In genomic region chr18:77133051-77133919, GRCh38 we compare ENCODE assay signal across 8 cellular contexts. TPM values are rescaled to one million over a fixed set of nuclear protein-coding genes. Genes with fewer than 3 reads are reported as not detected.
A peak's percentile ranks its signal among the peaks of the same experiment; 100 is the strongest.
DNase-seq lines count a peak whose midpoint lies in the region; ATAC-seq and TF ChIP-seq lines count a peak whose summit lies in the region.

No MANE protein-coding gene starts in this region.

- H3K9me3 ChIP-seq in HEK293 (ENCODE audit: control insufficient read depth, insufficient read depth, low read depth, low read length) (no peaks in the 10 kb centered on the region), A673 (ENCODE audit: low read depth, low read length, poor library complexity, severe bottlenecking) (no peaks in the 10 kb centered on the region)

- H3K36me3 Mint-ChIP-seq in activated naive CD8-positive, alpha-beta T cell treated with anti-CD3 and anti-CD28 coated beads, Interleukin-2, amount 10 ng/mL, durations not matched to agents 7 days and 5 days: peaks cover 20% of the 10 kb centered on the region

- H3K27me3 Mint-ChIP-seq in activated naive CD8-positive, alpha-beta T cell treated with anti-CD3 and anti-CD28 coated beads, Interleukin-2, amount 10 ng/mL, durations not matched to agents 7 days and 5 days: no peaks in the 10 kb centered on the region

- no peak for DNase-seq in activated naive CD8-positive, alpha-beta T cell treated with anti-CD3 and anti-CD28 coated beads, Interleukin-2, amount 10 ng/mL, durations not matched to agents 7 days and 5 days
- DNase-seq in iPS-NIHi11 (ENCODE audit: low spot score) (peak; percentile 73), A673 (ENCODE audit: low spot score) (no peak), GM10248 (ENCODE audit: extremely low spot score) (no peak), NCI-H1417 treated with DMSO at 0.1 percent for 48 hours (lab: John Stamatoyannopoulos, UW) (no peak)
- DNase-seq in stimulated activated CD8-positive, alpha-beta memory T cell treated with anti-CD3 and anti-CD28 coated beads, Interleukin-4, amount 100 ng/mL, for 48 hours: peak; percentile 30

- H3K4me1 Mint-ChIP-seq in activated naive CD8-positive, alpha-beta T cell treated with anti-CD3 and anti-CD28 coated beads, Interleukin-2, amount 10 ng/mL, durations not matched to agents 7 days and 5 days: peaks cover 37% of the 10 kb centered on the region

- POLR2A ChIA-PET in HEK293 (lab: Yijun Ruan, JAX): interaction anchor here (0.7 to 1.4 kb wide), 2 partner anchors 13 to 130 kb away, joined by 4 read pairs; no protein-coding TSS in a partner anchor
- POLR2A ChIA-PET in activated naive CD8-positive, alpha-beta T cell treated with anti-CD3 and anti-CD28 coated beads, Interleukin-2, amount 10 ng/mL, durations not matched to agents 7 days and 5 days (lab: Charles Lee): interaction anchor here (1.0 to 4.6 kb wide), 14 partner anchors 8 to 311 kb away, joined by 3 to 76 read pairs (median 14); partner anchors contain the start of gene ZNF236
- POLR2A ChIA-PET in A673 (lab: Charles Lee; ENCODE audit: low non-redundant PET): no interaction called here
- POLR2A ChIA-PET in GM10248 (lab: Yijun Ruan, JAX): no interaction called here

- CTCF ChIA-PET in HEK293 (lab: Yijun Ruan, JAX): interaction anchor here (0.5 kb wide), 1 partner anchor 63 kb away, joined by 4 read pairs; no protein-coding TSS in a partner anchor
- CTCF ChIA-PET in A673 (lab: Charles Lee): no interaction called here
- CTCF ChIA-PET in GM10248 (lab: Yijun Ruan, JAX): interaction anchor here (1.0 to 3.4 kb wide), 5 partner anchors 11 to 332 kb away, joined by 3 to 17 read pairs (median 4); no protein-coding TSS in a partner anchor

- ATAC-seq in activated naive CD8-positive, alpha-beta T cell treated with anti-CD3 and anti-CD28 coated beads, Interleukin-2, amount 10 ng/mL, durations not matched to agents 7 days and 5 days (ENCODE audit: low read depth): no peak

- H3K27me3 ChIP-seq in A673 (replicated peaks; ENCODE audit: insufficient read depth, low read depth, low read length, poor library complexity): peaks cover 57% of the 10 kb centered on the region

- H3K4me1 ChIP-seq in HEK293 (ENCODE audit: control insufficient read depth, insufficient read depth, low read length) (peaks cover 5% of the 10 kb centered on the region), A673 (ENCODE audit: insufficient read depth, low read length, poor library complexity, severe bottlenecking) (peaks cover 4% of the 10 kb centered on the region)

- H3K4me3 ChIP-seq in HEK293 (ENCODE audit: low read depth, low read length) (peak overlapping the region; percentile 65), A673 (ENCODE audit: low read depth, low read length, poor library complexity, severe bottlenecking) (no peak overlapping the region)

- H3K36me3 ChIP-seq in HEK293 (ENCODE audit: control insufficient read depth in 2 of 2, insufficient read depth in 1 of 2, low read length in 2 of 2) (peaks cover 0 to 5% of the 10 kb centered on the region in 2 experiments; a peak in 1 of 3 replicates), A673 (ENCODE audit: insufficient read depth, low read length, poor library complexity, severe bottlenecking) (no peaks in the 10 kb centered on the region)

- no peak for TF ChIP-seq CTCF in 22Rv1 (IDR thresholded peaks at IDR 0.05)
- no peak for TF ChIP-seq CTCF in HEK293 (tag by site-specific recombination; IDR thresholded peaks at IDR 0.05)
- TF ChIP-seq CTCF in A673 (conservative IDR thresholded peaks at IDR 0.05; ENCODE audit: low read depth, low read length): no peak
- TF ChIP-seq CTCF in GM10248 (IDR thresholded peaks at IDR 0.05; ENCODE audit: control extremely low read depth, extremely low read depth, low read depth, missing control alignments): no peak

- H3K27ac ChIP-seq in 22Rv1 (peak overlapping the region; percentile 46; the same call in 1 of the 2 replicates), HEK293 (ENCODE audit: extremely low read depth, low read depth, low read length) (peak overlapping the region; percentile 80; the same call in 1 of the 2 replicates), A673 (ENCODE audit: low read depth, low read length, poor library complexity, severe bottlenecking) (no peak overlapping the region)

- BruUV-seq in A673 (replicated peaks; lab: Mats Ljungman, UMichigan): no TSS peak

- no peaks in the 10 kb centered on the region for H3K9me3 Mint-ChIP-seq in activated naive CD8-positive, alpha-beta T cell treated with anti-CD3 and anti-CD28 coated beads, Interleukin-2, amount 10 ng/mL, durations not matched to agents 7 days and 5 days

- H3K27ac Mint-ChIP-seq in activated naive CD8-positive, alpha-beta T cell treated with anti-CD3 and anti-CD28 coated beads, Interleukin-2, amount 10 ng/mL, durations not matched to agents 7 days and 5 days: peak overlapping the region; percentile 89

- peak overlapping the region; percentile 75 for H3K4me3 Mint-ChIP-seq in activated naive CD8-positive, alpha-beta T cell treated with anti-CD3 and anti-CD28 coated beads, Interleukin-2, amount 10 ng/mL, durations not matched to agents 7 days and 5 days

- intact Hi-C loops in A673 (cut with micrococcal nuclease; ENCODE audit: unreplicated experiment): no loop called here

TF ChIP-seq in HEK293, 187 proteins besides CTCF, POLR2A, EP300 and RAD21:
- no peak for TF ChIP-seq ZNF513 (tag by site-specific recombination; IDR thresholded peaks at IDR 0.05)
- TF ChIP-seq PRDM4 (tag by site-specific recombination; IDR thresholded peaks at IDR 0.05): peak; percentile 53
- no peak for TF ChIP-seq ZBTB8A (tag by site-specific recombination; IDR thresholded peaks at IDR 0.05)
- no peak for TF ChIP-seq ZSCAN23 (tag by site-specific recombination; IDR thresholded peaks at IDR 0.05)
- no peak for TF ChIP-seq KLF7 (tag by site-specific recombination; IDR thresholded peaks at IDR 0.05; ENCODE audit: borderline replicate concordance)
- TF ChIP-seq ZNF341 (tag by site-specific recombination; IDR thresholded peaks at IDR 0.05; ENCODE audit: low read depth): peak; percentile 33
- TF ChIP-seq ZNF248 (tag by site-specific recombination; IDR thresholded peaks at IDR 0.05): no peak
- peak; percentile 4 for TF ChIP-seq ZNF335 (tag by site-specific recombination; conservative IDR thresholded peaks at IDR 0.05)
- no peak for TF ChIP-seq ZNF621 (tag by site-specific recombination; IDR thresholded peaks at IDR 0.05)

RNA-seq across cellular contexts. Expression of gene MBP, which starts 0.7 kb away (rescaled TPM):
- total RNA-seq in activated naive CD8-positive, alpha-beta T cell treated with anti-CD3 and anti-CD28 coated beads, Interleukin-2, amount 10 ng/mL, durations not matched to agents 7 days and 5 days: 100 to 1,000 TPM; 138 to 148 TPM
- 0.09 TPM in 1 of 2 replicates, not detected in the other for total RNA-seq in A673 (2021)

Comparison
In these comparisons a context has a peak if more than half of its experiments do, and no peak if none do; other contexts are left out.
1. DNase-seq: peak in iPS-NIHi11 (single experiment) and stimulated activated CD8-positive, alpha-beta memory T cell treated with anti-CD3 and anti-CD28 coated beads, Interleukin-4, amount 100 ng/mL, for 48 hours (single experiment); none in activated naive CD8-positive, alpha-beta T cell treated with anti-CD3 and anti-CD28 coated beads, Interleukin-2, amount 10 ng/mL, durations not matched to agents 7 days and 5 days (single experiment), A673 (single experiment), GM10248 (single experiment) and NCI-H1417 treated with DMSO at 0.1 percent for 48 hours (single experiment).
2. RNA of gene MBP, which starts 0.7 kb away (total RNA-seq): 138 to 148 TPM in activated naive CD8-positive, alpha-beta T cell treated with anti-CD3 and anti-CD28 coated beads, Interleukin-2, amount 10 ng/mL, durations not matched to agents 7 days and 5 days; 0.09 TPM in A673; every median in the first group is over 100 times any median in the second.
3. POLR2A ChIA-PET loops: an anchor here in HEK293 (0.7 to 1.4 kb wide) and activated naive CD8-positive, alpha-beta T cell treated with anti-CD3 and anti-CD28 coated beads, Interleukin-2, amount 10 ng/mL, durations not matched to agents 7 days and 5 days (1.0 to 4.6 kb wide); none called in A673 and GM10248.